In the genomic region with DNA sequence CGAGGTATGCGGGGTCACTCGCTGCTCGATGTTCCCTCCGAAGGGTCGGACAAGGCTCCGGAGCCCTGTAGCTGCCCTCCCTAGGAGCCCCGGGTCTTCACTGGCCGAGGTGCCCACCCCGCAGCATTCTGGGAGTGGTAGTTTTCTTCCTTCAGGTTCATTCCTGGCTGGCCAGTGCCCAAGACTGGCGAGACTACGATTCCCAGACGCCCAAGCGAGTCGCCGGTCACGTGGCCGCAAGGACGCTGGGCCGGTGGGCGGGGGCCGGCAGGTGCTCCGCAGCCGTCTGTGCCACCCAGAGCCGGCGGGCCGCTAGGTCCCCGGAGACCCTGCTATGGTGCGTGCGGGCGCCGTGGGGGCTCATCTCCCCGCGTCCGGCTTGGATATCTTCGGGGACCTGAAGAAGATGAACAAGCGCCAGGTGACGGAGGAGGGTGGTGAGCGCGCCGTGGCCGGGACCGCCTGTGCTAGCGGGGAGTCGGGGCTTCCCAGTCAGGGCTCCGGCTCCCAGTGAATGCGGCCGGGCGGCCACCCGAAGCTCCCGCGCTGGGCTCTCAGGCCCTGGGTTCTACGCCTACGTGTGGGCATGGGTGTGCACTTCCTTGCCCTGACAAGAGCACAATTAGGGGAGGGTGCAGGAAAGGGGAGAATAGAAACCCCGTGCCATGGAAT, we compare ENCODE assay signal across 1 cellular context.
TF ChIP-seq lines count a peak whose summit lies in the region.

A gene (plus strand): TSS at position 270 of the 672 bp plus-strand sequence. CDS start 65 bp downstream, at position 335.

TF ChIP-seq in K562, 482 proteins besides CTCF, POLR2A, EP300 and RAD21 (continued from another document and continues in another):
- no peak for TF ChIP-seq ZKSCAN3 (CRISPR knock-in tag; IDR thresholded peaks at IDR 0.05)
- peak; percentile 95 for TF ChIP-seq RAD51 (IDR thresholded peaks at IDR 0.05; ENCODE audit: borderline replicate concordance, low read depth)
- no peak for TF ChIP-seq KLF10 (CRISPR knock-in tag; IDR thresholded peaks at IDR 0.05)
- TF ChIP-seq MTA2 (IDR thresholded peaks at IDR 0.05; ENCODE audit: low read depth): no peak
- TF ChIP-seq ZNF551 (CRISPR knock-in tag; IDR thresholded peaks at IDR 0.05): no peak
- TF ChIP-seq PTBP1 (IDR thresholded peaks at IDR 0.05; ENCODE audit: low read depth, low read length): no peak
- TF ChIP-seq MAFK (IDR thresholded peaks at IDR 0.05; ENCODE audit: low read length): no peak
- TF ChIP-seq BHLHE40 (IDR thresholded peaks at IDR 0.05; ENCODE audit: low read length): peak; percentile 67
- no peak for TF ChIP-seq CBX5 (IDR thresholded peaks at IDR 0.05; ENCODE audit: borderline replicate concordance, low read depth)
- TF ChIP-seq CREBBP (IDR thresholded peaks at IDR 0.05; ENCODE audit: low read depth, low read length): no peak
- no peak for TF ChIP-seq NFYB (IDR thresholded peaks at IDR 0.05; ENCODE audit: extremely low read depth, insufficient read length)
- 0 out of 2 replicates have a peak, but pooled peaks have one; percentile 34 for TF ChIP-seq SIN3B (IDR thresholded peaks at IDR 0.05; ENCODE audit: low read depth)
- no peak for TF ChIP-seq TAF1 (IDR thresholded peaks at IDR 0.05; ENCODE audit: control insufficient read depth, extremely low read depth, insufficient read depth, low read length, severe bottlenecking)
- no peak for TF ChIP-seq YBX1 (IDR thresholded peaks at IDR 0.05)
- TF ChIP-seq NCOA6 (IDR thresholded peaks at IDR 0.05): no peak
- TF ChIP-seq BACH1 (tag; IDR thresholded peaks at IDR 0.05): no peak
- no peak for TF ChIP-seq SOX6 (IDR thresholded peaks at IDR 0.05)
- TF ChIP-seq EP400 (IDR thresholded peaks at IDR 0.05): peak; percentile 66
- TF ChIP-seq RBM17 (IDR thresholded peaks at IDR 0.05; ENCODE audit: borderline replicate concordance, low read depth, low read length): no peak
- peak; percentile 66; the same call in 1 of the 2 replicates for TF ChIP-seq SP1 (CRISPR knock-in tag; IDR thresholded peaks at IDR 0.05)
- no peak for TF ChIP-seq TRIM24 (IDR thresholded peaks at IDR 0.05)
- TF ChIP-seq, protein P1, sequence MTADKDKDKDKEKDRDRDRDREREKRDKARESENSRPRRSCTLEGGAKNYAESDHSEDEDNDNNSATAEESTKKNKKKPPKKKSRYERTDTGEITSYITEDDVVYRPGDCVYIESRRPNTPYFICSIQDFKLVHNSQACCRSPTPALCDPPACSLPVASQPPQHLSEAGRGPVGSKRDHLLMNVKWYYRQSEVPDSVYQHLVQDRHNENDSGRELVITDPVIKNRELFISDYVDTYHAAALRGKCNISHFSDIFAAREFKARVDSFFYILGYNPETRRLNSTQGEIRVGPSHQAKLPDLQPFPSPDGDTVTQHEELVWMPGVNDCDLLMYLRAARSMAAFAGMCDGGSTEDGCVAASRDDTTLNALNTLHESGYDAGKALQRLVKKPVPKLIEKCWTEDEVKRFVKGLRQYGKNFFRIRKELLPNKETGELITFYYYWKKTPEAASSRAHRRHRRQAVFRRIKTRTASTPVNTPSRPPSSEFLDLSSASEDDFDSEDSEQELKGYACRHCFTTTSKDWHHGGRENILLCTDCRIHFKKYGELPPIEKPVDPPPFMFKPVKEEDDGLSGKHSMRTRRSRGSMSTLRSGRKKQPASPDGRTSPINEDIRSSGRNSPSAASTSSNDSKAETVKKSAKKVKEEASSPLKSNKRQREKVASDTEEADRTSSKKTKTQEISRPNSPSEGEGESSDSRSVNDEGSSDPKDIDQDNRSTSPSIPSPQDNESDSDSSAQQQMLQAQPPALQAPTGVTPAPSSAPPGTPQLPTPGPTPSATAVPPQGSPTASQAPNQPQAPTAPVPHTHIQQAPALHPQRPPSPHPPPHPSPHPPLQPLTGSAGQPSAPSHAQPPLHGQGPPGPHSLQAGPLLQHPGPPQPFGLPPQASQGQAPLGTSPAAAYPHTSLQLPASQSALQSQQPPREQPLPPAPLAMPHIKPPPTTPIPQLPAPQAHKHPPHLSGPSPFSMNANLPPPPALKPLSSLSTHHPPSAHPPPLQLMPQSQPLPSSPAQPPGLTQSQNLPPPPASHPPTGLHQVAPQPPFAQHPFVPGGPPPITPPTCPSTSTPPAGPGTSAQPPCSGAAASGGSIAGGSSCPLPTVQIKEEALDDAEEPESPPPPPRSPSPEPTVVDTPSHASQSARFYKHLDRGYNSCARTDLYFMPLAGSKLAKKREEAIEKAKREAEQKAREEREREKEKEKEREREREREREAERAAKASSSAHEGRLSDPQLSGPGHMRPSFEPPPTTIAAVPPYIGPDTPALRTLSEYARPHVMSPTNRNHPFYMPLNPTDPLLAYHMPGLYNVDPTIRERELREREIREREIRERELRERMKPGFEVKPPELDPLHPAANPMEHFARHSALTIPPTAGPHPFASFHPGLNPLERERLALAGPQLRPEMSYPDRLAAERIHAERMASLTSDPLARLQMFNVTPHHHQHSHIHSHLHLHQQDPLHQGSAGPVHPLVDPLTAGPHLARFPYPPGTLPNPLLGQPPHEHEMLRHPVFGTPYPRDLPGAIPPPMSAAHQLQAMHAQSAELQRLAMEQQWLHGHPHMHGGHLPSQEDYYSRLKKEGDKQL (CRISPR knock-in tag; IDR thresholded peaks at IDR 0.05; ENCODE audit: borderline replicate concordance): no peak
- TF ChIP-seq, protein P2, sequence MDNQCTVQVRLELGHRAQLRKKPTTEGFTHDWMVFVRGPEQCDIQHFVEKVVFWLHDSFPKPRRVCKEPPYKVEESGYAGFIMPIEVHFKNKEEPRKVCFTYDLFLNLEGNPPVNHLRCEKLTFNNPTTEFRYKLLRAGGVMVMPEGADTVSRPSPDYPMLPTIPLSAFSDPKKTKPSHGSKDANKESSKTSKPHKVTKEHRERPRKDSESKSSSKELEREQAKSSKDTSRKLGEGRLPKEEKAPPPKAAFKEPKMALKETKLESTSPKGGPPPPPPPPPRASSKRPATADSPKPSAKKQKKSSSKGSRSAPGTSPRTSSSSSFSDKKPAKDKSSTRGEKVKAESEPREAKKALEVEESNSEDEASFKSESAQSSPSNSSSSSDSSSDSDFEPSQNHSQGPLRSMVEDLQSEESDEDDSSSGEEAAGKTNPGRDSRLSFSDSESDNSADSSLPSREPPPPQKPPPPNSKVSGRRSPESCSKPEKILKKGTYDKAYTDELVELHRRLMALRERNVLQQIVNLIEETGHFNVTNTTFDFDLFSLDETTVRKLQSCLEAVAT (IDR thresholded peaks at IDR 0.05): no peak
- TF ChIP-seq, protein P3, sequence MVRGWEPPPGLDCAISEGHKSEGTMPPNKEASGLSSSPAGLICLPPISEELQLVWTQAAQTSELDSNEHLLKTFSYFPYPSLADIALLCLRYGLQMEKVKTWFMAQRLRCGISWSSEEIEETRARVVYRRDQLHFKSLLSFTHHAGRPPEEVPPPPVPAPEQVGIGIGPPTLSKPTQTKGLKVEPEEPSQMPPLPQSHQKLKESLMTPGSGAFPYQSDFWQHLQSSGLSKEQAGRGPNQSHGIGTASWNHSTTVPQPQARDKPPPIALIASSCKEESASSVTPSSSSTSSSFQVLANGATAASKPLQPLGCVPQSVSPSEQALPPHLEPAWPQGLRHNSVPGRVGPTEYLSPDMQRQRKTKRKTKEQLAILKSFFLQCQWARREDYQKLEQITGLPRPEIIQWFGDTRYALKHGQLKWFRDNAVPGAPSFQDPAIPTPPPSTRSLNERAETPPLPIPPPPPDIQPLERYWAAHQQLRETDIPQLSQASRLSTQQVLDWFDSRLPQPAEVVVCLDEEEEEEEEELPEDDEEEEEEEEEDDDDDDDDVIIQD (CRISPR knock-in tag; IDR thresholded peaks at IDR 0.05): no peak
- TF ChIP-seq MCM2 (IDR thresholded peaks at IDR 0.05; ENCODE audit: low read depth): no peak
- no peak for TF ChIP-seq CC2D1A (IDR thresholded peaks at IDR 0.05)
- TF ChIP-seq MYC (IDR thresholded peaks at IDR 0.05; ENCODE audit: low read depth, low read length): no peak
- TF ChIP-seq MYC (CRISPR knock-in tag; IDR thresholded peaks at IDR 0.05; ENCODE audit: borderline replicate concordance, low read depth): no peak
- TF ChIP-seq, protein P4, sequence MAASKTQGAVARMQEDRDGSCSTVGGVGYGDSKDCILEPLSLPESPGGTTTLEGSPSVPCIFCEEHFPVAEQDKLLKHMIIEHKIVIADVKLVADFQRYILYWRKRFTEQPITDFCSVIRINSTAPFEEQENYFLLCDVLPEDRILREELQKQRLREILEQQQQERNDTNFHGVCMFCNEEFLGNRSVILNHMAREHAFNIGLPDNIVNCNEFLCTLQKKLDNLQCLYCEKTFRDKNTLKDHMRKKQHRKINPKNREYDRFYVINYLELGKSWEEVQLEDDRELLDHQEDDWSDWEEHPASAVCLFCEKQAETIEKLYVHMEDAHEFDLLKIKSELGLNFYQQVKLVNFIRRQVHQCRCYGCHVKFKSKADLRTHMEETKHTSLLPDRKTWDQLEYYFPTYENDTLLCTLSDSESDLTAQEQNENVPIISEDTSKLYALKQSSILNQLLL (CRISPR knock-in tag; IDR thresholded peaks at IDR 0.05; ENCODE audit: borderline replicate concordance): no peak
- TF ChIP-seq, protein P5, sequence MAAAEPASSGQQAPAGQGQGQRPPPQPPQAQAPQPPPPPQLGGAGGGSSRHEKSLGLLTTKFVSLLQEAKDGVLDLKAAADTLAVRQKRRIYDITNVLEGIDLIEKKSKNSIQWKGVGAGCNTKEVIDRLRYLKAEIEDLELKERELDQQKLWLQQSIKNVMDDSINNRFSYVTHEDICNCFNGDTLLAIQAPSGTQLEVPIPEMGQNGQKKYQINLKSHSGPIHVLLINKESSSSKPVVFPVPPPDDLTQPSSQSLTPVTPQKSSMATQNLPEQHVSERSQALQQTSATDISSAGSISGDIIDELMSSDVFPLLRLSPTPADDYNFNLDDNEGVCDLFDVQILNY (CRISPR knock-in tag; IDR thresholded peaks at IDR 0.05): no peak
- TF ChIP-seq ZNF766 (CRISPR knock-in tag; conservative IDR thresholded peaks at IDR 0.05): peak; percentile 90
- TF ChIP-seq, protein P6, sequence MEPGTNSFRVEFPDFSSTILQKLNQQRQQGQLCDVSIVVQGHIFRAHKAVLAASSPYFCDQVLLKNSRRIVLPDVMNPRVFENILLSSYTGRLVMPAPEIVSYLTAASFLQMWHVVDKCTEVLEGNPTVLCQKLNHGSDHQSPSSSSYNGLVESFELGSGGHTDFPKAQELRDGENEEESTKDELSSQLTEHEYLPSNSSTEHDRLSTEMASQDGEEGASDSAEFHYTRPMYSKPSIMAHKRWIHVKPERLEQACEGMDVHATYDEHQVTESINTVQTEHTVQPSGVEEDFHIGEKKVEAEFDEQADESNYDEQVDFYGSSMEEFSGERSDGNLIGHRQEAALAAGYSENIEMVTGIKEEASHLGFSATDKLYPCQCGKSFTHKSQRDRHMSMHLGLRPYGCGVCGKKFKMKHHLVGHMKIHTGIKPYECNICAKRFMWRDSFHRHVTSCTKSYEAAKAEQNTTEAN (CRISPR knock-in tag; IDR thresholded peaks at IDR 0.05): no peak
- TF ChIP-seq E2F3 (CRISPR knock-in tag; IDR thresholded peaks at IDR 0.05): no peak
- TF ChIP-seq MCM3 (IDR thresholded peaks at IDR 0.05): no peak
- TF ChIP-seq RBM25 (IDR thresholded peaks at IDR 0.05; ENCODE audit: low read depth, low read length, severe bottlenecking): no peak
- TF ChIP-seq, protein P7, sequence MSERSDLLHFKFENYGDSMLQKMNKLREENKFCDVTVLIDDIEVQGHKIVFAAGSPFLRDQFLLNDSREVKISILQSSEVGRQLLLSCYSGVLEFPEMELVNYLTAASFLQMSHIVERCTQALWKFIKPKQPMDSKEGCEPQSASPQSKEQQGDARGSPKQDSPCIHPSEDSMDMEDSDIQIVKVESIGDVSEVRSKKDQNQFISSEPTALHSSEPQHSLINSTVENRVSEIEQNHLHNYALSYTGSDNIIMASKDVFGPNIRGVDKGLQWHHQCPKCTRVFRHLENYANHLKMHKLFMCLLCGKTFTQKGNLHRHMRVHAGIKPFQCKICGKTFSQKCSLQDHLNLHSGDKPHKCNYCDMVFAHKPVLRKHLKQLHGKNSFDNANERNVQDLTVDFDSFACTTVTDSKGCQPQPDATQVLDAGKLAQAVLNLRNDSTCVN (CRISPR knock-in tag; IDR thresholded peaks at IDR 0.05): no peak
- TF ChIP-seq ZBTB8A (IDR thresholded peaks at IDR 0.05; ENCODE audit: partially characterized antibody): no peak
- no peak for TF ChIP-seq HNRNPL (IDR thresholded peaks at IDR 0.05; ENCODE audit: low read depth, low read length)
- TF ChIP-seq, protein P8, sequence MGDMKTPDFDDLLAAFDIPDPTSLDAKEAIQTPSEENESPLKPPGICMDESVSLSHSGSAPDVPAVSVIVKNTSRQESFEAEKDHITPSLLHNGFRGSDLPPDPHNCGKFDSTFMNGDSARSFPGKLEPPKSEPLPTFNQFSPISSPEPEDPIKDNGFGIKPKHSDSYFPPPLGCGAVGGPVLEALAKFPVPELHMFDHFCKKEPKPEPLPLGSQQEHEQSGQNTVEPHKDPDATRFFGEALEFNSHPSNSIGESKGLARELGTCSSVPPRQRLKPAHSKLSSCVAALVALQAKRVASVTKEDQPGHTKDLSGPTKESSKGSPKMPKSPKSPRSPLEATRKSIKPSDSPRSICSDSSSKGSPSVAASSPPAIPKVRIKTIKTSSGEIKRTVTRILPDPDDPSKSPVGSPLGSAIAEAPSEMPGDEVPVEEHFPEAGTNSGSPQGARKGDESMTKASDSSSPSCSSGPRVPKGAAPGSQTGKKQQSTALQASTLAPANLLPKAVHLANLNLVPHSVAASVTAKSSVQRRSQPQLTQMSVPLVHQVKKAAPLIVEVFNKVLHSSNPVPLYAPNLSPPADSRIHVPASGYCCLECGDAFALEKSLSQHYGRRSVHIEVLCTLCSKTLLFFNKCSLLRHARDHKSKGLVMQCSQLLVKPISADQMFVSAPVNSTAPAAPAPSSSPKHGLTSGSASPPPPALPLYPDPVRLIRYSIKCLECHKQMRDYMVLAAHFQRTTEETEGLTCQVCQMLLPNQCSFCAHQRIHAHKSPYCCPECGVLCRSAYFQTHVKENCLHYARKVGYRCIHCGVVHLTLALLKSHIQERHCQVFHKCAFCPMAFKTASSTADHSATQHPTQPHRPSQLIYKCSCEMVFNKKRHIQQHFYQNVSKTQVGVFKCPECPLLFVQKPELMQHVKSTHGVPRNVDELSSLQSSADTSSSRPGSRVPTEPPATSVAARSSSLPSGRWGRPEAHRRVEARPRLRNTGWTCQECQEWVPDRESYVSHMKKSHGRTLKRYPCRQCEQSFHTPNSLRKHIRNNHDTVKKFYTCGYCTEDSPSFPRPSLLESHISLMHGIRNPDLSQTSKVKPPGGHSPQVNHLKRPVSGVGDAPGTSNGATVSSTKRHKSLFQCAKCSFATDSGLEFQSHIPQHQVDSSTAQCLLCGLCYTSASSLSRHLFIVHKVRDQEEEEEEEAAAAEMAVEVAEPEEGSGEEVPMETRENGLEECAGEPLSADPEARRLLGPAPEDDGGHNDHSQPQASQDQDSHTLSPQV (IDR thresholded peaks at IDR 0.05): peak; percentile 71
- no peak for TF ChIP-seq NR4A1 (CRISPR knock-in tag; IDR thresholded peaks at IDR 0.05)
- no peak for TF ChIP-seq NR4A1 (tag; IDR thresholded peaks at IDR 0.05)
- no peak for TF ChIP-seq ZNF57 (CRISPR knock-in tag; IDR thresholded peaks at IDR 0.05)
- TF ChIP-seq, protein P9, sequence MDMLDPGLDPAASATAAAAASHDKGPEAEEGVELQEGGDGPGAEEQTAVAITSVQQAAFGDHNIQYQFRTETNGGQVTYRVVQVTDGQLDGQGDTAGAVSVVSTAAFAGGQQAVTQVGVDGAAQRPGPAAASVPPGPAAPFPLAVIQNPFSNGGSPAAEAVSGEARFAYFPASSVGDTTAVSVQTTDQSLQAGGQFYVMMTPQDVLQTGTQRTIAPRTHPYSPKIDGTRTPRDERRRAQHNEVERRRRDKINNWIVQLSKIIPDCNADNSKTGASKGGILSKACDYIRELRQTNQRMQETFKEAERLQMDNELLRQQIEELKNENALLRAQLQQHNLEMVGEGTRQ (CRISPR knock-in tag; IDR thresholded peaks at IDR 0.05): peak; percentile 99
- TF ChIP-seq MEF2D (tag; conservative IDR thresholded peaks at IDR 0.05; ENCODE audit: low read depth): no peak
- TF ChIP-seq POLR2AphosphoS5 (IDR thresholded peaks at IDR 0.05; ENCODE audit: control insufficient read depth, insufficient read depth, low read depth, low read length): no peak
- TF ChIP-seq NEUROD1 (IDR thresholded peaks at IDR 0.05; ENCODE audit: borderline replicate concordance, low read depth, low read length, partially characterized antibody): no peak
- no peak for TF ChIP-seq FUS (optimal IDR thresholded peaks at IDR 0.05; ENCODE audit: low read depth, low read length)
